10 cellular contexts compared by ENCODE assay signal in the genomic region with DNA sequence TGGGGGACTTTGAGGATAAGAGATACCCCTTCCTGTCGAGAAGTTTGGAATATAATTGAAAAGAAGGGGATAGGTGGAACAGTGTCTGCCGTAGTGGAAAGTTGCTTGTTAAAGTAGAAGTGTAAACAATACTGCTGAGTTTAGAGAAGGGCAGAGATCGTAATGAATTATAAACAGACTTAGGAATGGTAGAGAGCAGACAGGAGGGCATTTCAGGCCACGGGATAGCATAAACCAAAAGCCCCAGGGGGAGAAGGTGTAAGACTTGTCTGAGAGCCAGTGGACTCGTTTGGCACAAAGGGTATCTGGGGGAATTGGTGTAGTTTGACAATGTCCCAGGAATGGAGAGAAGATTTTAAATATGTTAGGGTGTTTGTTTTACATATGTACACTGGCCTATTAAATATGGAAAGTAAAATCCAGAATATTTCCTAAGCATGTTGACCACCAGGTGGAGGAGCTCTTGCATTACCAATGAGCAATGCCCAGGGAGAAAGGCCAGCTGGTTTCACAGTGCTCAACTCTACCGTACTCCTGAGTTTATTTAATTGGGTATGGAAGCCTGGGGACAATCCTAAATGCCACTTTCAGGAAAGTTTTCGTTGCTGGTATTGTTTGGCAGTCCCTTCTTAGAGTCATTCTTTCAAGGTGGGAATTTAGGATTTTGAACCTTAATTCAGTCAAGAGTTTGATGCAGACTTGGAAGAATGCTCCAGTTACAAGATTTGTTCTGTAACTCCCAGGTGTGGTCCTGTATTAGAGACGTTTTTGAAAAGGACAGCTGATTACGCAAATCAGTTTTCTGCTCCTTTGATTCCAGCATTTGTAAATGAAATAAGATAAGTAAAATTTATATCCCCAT. TPM values are rescaled to one million over a fixed set of nuclear protein-coding genes. Genes with fewer than 3 reads are reported as not detected.
DNase-seq lines count a peak whose midpoint lies in the region; ATAC-seq, FAIRE-seq and TF ChIP-seq lines count a peak whose summit lies in the region.
"Had no signal": no experiment of that assay in that cellular context is flagged by ENCODE, and none has a peak within 500 bp of the region (broad histone marks: within the 10 kb centered on the region; RNA-seq: fewer than 3 reads in every experiment).

No MANE protein-coding gene starts in this region.

- H3K4me3 ChIP-seq in endothelial cell of umbilical vein (replicated peaks in 1 of 3; ENCODE audit: insufficient read depth in 1 of 3, low read depth in 1 of 3, low read length in 3 of 3) = peak overlapping the region in 1 of 3 experiments; percentile 8

- DNase-seq in Caki2 (ENCODE audit: low read depth) (peak; percentile 16), NCI-H2196 treated with DMSO at 0.1 percent for 48 hours (lab: John Stamatoyannopoulos, UW; ENCODE audit: unreplicated experiment) (peak; percentile 57), endothelial cell of umbilical vein (ENCODE audit: low read depth, low spot score) (peak; percentile 84), osteocyte (ENCODE audit: extremely low spot score, unreplicated experiment) (no peak), putamen (ENCODE audit: low spot score) (no peak)
- DNase-seq in central memory CD4-positive, alpha-beta T cell = no peak
- DNase-seq: activated naive CD8-positive, alpha-beta T cell treated with anti-CD3 and anti-CD28 coated beads, Interleukin-2, amount 10 ng/mL, durations not matched to agents 7 days and 5 days; NCI-H187 treated with DMSO at 0.1 percent for 48 hours had no signal

- H3K9me3 ChIP-seq in endothelial cell of umbilical vein (replicated peaks; ENCODE audit: control insufficient read depth, insufficient read depth, low read length) = no peaks in the 10 kb centered on the region

- peak overlapping the region; percentile 60 for H3K4me2 ChIP-seq in endothelial cell of umbilical vein (ENCODE audit: insufficient read depth, low read length)

- peak overlapping the region; percentile 92 for H3K27ac Mint-ChIP-seq in osteocyte (ENCODE audit: unreplicated experiment)
- H3K27ac Mint-ChIP-seq: activated naive CD8-positive, alpha-beta T cell treated with anti-CD3 and anti-CD28 coated beads, Interleukin-2, amount 10 ng/mL, durations not matched to agents 7 days and 5 days had no signal

- peaks cover 2 to 13% of the 10 kb centered on the region in 2 experiments for H3K36me3 ChIP-seq in endothelial cell of umbilical vein (ENCODE audit: control insufficient read depth in 2 of 2, extremely low read depth in 1 of 2, insufficient read depth in 2 of 2, low read length in 2 of 2)

- intact Hi-C loops in endothelial cell of umbilical vein (cut with micrococcal nuclease) = loop anchor here (1.0 to 10.0 kb wide), 8 partner anchors 35 to 582 kb away; no protein-coding TSS in a partner anchor

- TF ChIP-seq CTCF in endothelial cell of umbilical vein (IDR thresholded peaks at IDR 0.05; ENCODE audit: extremely low read depth in 1 of 2, insufficient read depth in 1 of 2, low read depth in 1 of 2, low read length in 2 of 2) (peak; percentile 50 to 65), osteocyte (IDR thresholded peaks at IDR 0.05) (peak; percentile 79)

- POLR2A ChIA-PET in endothelial cell of umbilical vein (lab: Charles Lee) = interaction anchor here (1.0 kb wide), 1 partner anchor 479 kb away, joined by 3 read pairs; no protein-coding TSS in a partner anchor

- peaks cover 48% of the 10 kb centered on the region for H3K79me2 ChIP-seq in endothelial cell of umbilical vein (ENCODE audit: control insufficient read depth, insufficient read depth, low read length)

- H3K4me1 ChIP-seq in endothelial cell of umbilical vein (ENCODE audit: control insufficient read depth, extremely low read depth, insufficient read depth, low read length) = peaks cover 67% of the 10 kb centered on the region

- no peaks in the 10 kb centered on the region for H3K27me3 Mint-ChIP-seq in osteocyte (ENCODE audit: unreplicated experiment)
- H3K27me3 Mint-ChIP-seq: activated naive CD8-positive, alpha-beta T cell treated with anti-CD3 and anti-CD28 coated beads, Interleukin-2, amount 10 ng/mL, durations not matched to agents 7 days and 5 days had no signal

- no peaks in the 10 kb centered on the region for H3K27me3 ChIP-seq in endothelial cell of umbilical vein (ENCODE audit: control insufficient read depth in 2 of 2, insufficient read depth in 2 of 2, low read length in 2 of 2)

- H4K20me1 ChIP-seq in endothelial cell of umbilical vein (replicated peaks; ENCODE audit: control insufficient read depth, extremely low read depth, insufficient read depth, low read length) = no peaks in the 10 kb centered on the region

- no peaks in the 10 kb centered on the region for H3K9me1 ChIP-seq in endothelial cell of umbilical vein (replicated peaks; ENCODE audit: control insufficient read depth, extremely low read depth, insufficient read depth, low read length)

- no peak for TF ChIP-seq POLR2A in endothelial cell of umbilical vein (IDR thresholded peaks at IDR 0.05; ENCODE audit: low read depth, low read length)

- dilution Hi-C loops in endothelial cell of umbilical vein (cut with MboI; ENCODE audit: extremely low pct_ligation_motif_present, low sequenced_read_pairs) = no loop called here

- H2AFZ ChIP-seq in endothelial cell of umbilical vein (ENCODE audit: low read depth, low read length) = peak overlapping the region; percentile 7

- ATAC-seq in HG03571 (IDR thresholded peaks at IDR 0.05; ENCODE audit: unreplicated experiment) (no peak), HG03045 (IDR thresholded peaks at IDR 0.05; ENCODE audit: unreplicated experiment) (no peak)

- no peaks in the 10 kb centered on the region for H3K9me3 Mint-ChIP-seq in osteocyte (ENCODE audit: unreplicated experiment)
- H3K9me3 Mint-ChIP-seq: activated naive CD8-positive, alpha-beta T cell treated with anti-CD3 and anti-CD28 coated beads, Interleukin-2, amount 10 ng/mL, durations not matched to agents 7 days and 5 days had no signal

- H3K4me1 Mint-ChIP-seq in osteocyte (ENCODE audit: unreplicated experiment) = peaks cover 73% of the 10 kb centered on the region
- H3K4me1 Mint-ChIP-seq: activated naive CD8-positive, alpha-beta T cell treated with anti-CD3 and anti-CD28 coated beads, Interleukin-2, amount 10 ng/mL, durations not matched to agents 7 days and 5 days had no signal

- no peak overlapping the region for H3K4me3 Mint-ChIP-seq in osteocyte (ENCODE audit: unreplicated experiment)
- H3K4me3 Mint-ChIP-seq: activated naive CD8-positive, alpha-beta T cell treated with anti-CD3 and anti-CD28 coated beads, Interleukin-2, amount 10 ng/mL, durations not matched to agents 7 days and 5 days had no signal

- BruUV-seq in endothelial cell of umbilical vein (replicated peaks; lab: Mats Ljungman, UMichigan) = no TSS peak

- peaks cover 35% of the 10 kb centered on the region for H3K36me3 Mint-ChIP-seq in osteocyte (ENCODE audit: unreplicated experiment)

- peak; percentile 79 for FAIRE-seq in endothelial cell of umbilical vein (lab: Jason Lieb, UNC)

- in situ Hi-C loops in Caki2 (cut with HindIII; ENCODE audit: low pct_unique_long_range_greater_than_20kb, low sequenced_read_pairs) = no loop called here

- CTCF ChIA-PET in endothelial cell of umbilical vein (lab: Charles Lee) = interaction anchor here (0.6 to 4.0 kb wide), 37 partner anchors 8 to 652 kb away, joined by 3 to 56 read pairs (median 4); no protein-coding TSS in a partner anchor

- H3K27ac ChIP-seq in endothelial cell of umbilical vein (ENCODE audit: insufficient read depth, low read depth, low read length) = peak overlapping the region; percentile 56

- peak overlapping the region; percentile 40 for H3K9ac ChIP-seq in endothelial cell of umbilical vein (replicated peaks; ENCODE audit: extremely low read depth, insufficient read depth, low read length)

TF ChIP-seq in endothelial cell of umbilical vein, 7 proteins besides CTCF, POLR2A, EP300 and RAD21:
- no peak for TF ChIP-seq JUN (IDR thresholded peaks at IDR 0.05; ENCODE audit: borderline replicate concordance, insufficient read depth, insufficient read length, low read depth)
- TF ChIP-seq FOS (IDR thresholded peaks at IDR 0.05; ENCODE audit: borderline replicate concordance, insufficient read depth, low read length) = no peak
- TF ChIP-seq EZH2 (IDR thresholded peaks at IDR 0.05; ENCODE audit: borderline replicate concordance, low read depth, low read length, severe bottlenecking) = no peak
- TF ChIP-seq MYC (IDR thresholded peaks at IDR 0.05; ENCODE audit: low read depth, low read length) = no peak

RNA-seq across cellular contexts. Expression of gene COPS8, which starts 7.5 kb away (rescaled TPM):
- total RNA-seq in Caki2 (2014; rRNA removed; shearing (Covaris generic); ENCODE audit: low replicate concordance) = 70.8 and 99.6 TPM in 2 replicates
- total RNA-seq in endothelial cell of umbilical vein (71.4 and 80.7 TPM in 2 replicates), osteocyte (104 and 107 TPM in 2 replicates)
- 59.5 and 73.6 TPM in 2 replicates for polyA plus RNA-seq in endothelial cell of umbilical vein
- polyA plus RNA-seq in endothelial cell of umbilical vein (2011; cell fraction: cytosol; rRNA removed) = 71.1 and 74.6 TPM in 2 replicates
- polyA plus RNA-seq in endothelial cell of umbilical vein (2011; cell fraction: nucleus; rRNA removed) = 52.2 and 68.1 TPM in 2 replicates
- polyA plus RNA-seq in endothelial cell of umbilical vein (2012) = 73.1 and 81.2 TPM in 2 replicates
- 29.7 and 32.0 TPM in 2 replicates for polyA minus RNA-seq in endothelial cell of umbilical vein
- 22.6 TPM for polyA minus RNA-seq in endothelial cell of umbilical vein (2011; cell fraction: cytosol; rRNA and poly(A)+ RNA removed)
- 25.5 and 52.7 TPM in 2 replicates for polyA minus RNA-seq in endothelial cell of umbilical vein (2011; cell fraction: nucleus; rRNA and poly(A)+ RNA removed)

Comparison
In these comparisons a context has a peak if more than half of its experiments do, and no peak if none do; other contexts are left out.
1. DNase-seq: peak in Caki2 (single experiment), NCI-H2196 treated with DMSO at 0.1 percent for 48 hours (single experiment) and endothelial cell of umbilical vein (single experiment); none in osteocyte (single experiment), central memory CD4-positive, alpha-beta T cell (single experiment) and putamen (single experiment).